In genomic region chr10:74164641-74165529, GRCh38 we compare ENCODE assay signal across 1 cellular context.
TF ChIP-seq lines count a peak whose summit lies in the region.

No MANE protein-coding gene starts in this region.

TF ChIP-seq in A549, 52 proteins besides CTCF, POLR2A, EP300 and RAD21 (continued from another document):
- TF ChIP-seq MAZ (IDR thresholded peaks at IDR 0.05; ENCODE audit: borderline replicate concordance, low read depth, low read length): no peak
